ENCODE assay signal across 16 cellular contexts in the genomic region with DNA sequence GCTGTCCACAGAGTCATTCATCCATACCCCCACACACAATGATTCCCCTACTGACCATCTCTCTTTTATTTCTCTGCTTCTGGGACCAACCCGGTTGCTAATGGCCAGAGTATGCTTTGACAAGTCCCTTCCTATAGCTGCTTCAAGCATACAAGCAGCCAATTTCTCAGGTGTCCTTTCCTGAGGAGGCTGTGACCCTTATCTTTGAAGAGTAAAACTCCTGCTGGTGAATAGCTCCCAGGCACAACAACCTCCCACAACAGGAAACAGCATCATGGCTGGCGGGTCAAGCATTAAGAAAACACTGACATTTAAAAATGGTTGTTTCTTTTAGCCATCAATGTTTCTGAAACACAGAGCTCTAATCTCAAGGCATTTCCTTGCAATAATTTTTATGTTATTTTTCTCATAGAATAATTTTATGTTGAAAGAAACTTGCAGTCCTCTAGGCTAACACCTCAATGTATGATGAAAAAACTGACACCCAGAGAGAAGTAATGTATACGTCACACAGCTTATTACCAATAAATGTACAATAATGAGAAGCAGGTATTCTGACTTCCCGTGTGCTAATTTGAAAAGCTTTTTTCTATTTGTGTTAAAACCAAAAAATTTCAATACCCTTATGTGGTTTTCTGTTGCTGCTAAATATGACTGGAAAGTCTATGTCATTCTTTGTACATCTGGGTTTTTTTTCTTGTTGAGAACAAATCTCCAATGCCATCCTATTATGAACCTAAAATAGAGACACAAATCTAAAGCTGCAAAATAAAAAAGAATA. TPM values are rescaled to one million over a fixed set of nuclear protein-coding genes. Genes with fewer than 3 reads are reported as not detected.
DNase-seq lines count a peak whose midpoint lies in the region; ATAC-seq, FAIRE-seq and TF ChIP-seq lines count a peak whose summit lies in the region.
"Had no signal": no experiment of that assay in that cellular context is flagged by ENCODE, and none has a peak within 500 bp of the region (broad histone marks: within the 10 kb centered on the region; RNA-seq: fewer than 3 reads in every experiment).

No MANE protein-coding gene starts in this region.

- intact Hi-C loops in CD8-positive, alpha-beta T cell (cut with DNase I, micrococcal nuclease) = no loop called here

- POLR2A ChIA-PET in CD8-positive, alpha-beta T cell (lab: Charles Lee) = interaction anchor here (0.9 to 1.3 kb wide), 2 partner anchors 9 to 10 kb away, joined by 3 read pairs; no protein-coding TSS in a partner anchor

- H3K4me1 Mint-ChIP-seq in CD8-positive, alpha-beta T cell (ENCODE audit: low read depth) = no peaks in the 10 kb centered on the region

- H3K4me3 ChIP-seq in CD8-positive, alpha-beta T cell (ENCODE audit: low read depth, low read length) = no peak overlapping the region
- H3K4me3 ChIP-seq: right atrium auricular region had no signal

- H3K36me3 ChIP-seq in CD8-positive, alpha-beta T cell (ENCODE audit: insufficient read depth, low read length) = no peaks in the 10 kb centered on the region
- H3K36me3 ChIP-seq: right atrium auricular region had no signal

- ATAC-seq in GM18870 (IDR thresholded peaks at IDR 0.05; ENCODE audit: unreplicated experiment) (peak; percentile 65), HG02610 (IDR thresholded peaks at IDR 0.05; ENCODE audit: unreplicated experiment) (peak; percentile 79), HG03469 (IDR thresholded peaks at IDR 0.05; ENCODE audit: unreplicated experiment) (peak; percentile 49)
- ATAC-seq in CD8-positive, alpha-beta T cell = no peak

- peaks cover 5% of the 10 kb centered on the region for H3K27me3 Mint-ChIP-seq in CD8-positive, alpha-beta T cell (ENCODE audit: low read depth)

- CTCF ChIA-PET in CD8-positive, alpha-beta T cell (lab: Charles Lee) = no interaction called here

- no peaks in the 10 kb centered on the region for H3K27me3 ChIP-seq in CD8-positive, alpha-beta T cell (ENCODE audit: insufficient read depth, low read length)
- H3K27me3 ChIP-seq: right atrium auricular region had no signal

- no peaks in the 10 kb centered on the region for H3K36me3 Mint-ChIP-seq in CD8-positive, alpha-beta T cell
- H3K36me3 Mint-ChIP-seq: type B pancreatic cell had no signal

- H3K4me3 Mint-ChIP-seq in CD8-positive, alpha-beta T cell = no peak overlapping the region
- H3K4me3 Mint-ChIP-seq: type B pancreatic cell had no signal

- H3K27ac ChIP-seq in CD8-positive, alpha-beta T cell (ENCODE audit: low read depth, low read length) = no peak overlapping the region
- H3K27ac ChIP-seq: HL-60, right atrium auricular region had no signal

- no peak overlapping the region for H3K27ac Mint-ChIP-seq in CD8-positive, alpha-beta T cell
- H3K27ac Mint-ChIP-seq: type B pancreatic cell had no signal

- FAIRE-seq in RCC 7860 (lab: Jason Lieb, UNC) = no peak

- H3K9me3 Mint-ChIP-seq in CD8-positive, alpha-beta T cell = no peaks in the 10 kb centered on the region
- H3K9me3 Mint-ChIP-seq: type B pancreatic cell had no signal

- no peaks in the 10 kb centered on the region for H3K4me1 ChIP-seq in CD8-positive, alpha-beta T cell (ENCODE audit: insufficient read depth, low read length)

- no peak for TF ChIP-seq CTCF in CD8-positive, alpha-beta T cell (IDR thresholded peaks at IDR 0.05)

- DNase-seq in ELF-1 (ENCODE audit: low read depth, low spot score) = peak; percentile 60
- no peak for DNase-seq in NOMO-1 treated with dmso at 0.1 percent for 144 hours (lab: John Stamatoyannopoulos, UW; ENCODE audit: unreplicated experiment)
- DNase-seq in CD8-positive, alpha-beta T cell = no peak
- no peak for DNase-seq in RCC 7860 (ENCODE audit: low spot score)
- no peak for DNase-seq in NCI-H1436 (lab: John Stamatoyannopoulos, UW)
- DNase-seq: activated effector memory CD4-positive, alpha-beta T cell treated with anti-CD3 and anti-CD28 coated beads, Interleukin-2, amount 50 U/mL, for 16 hours; caudate nucleus; DMS79; erythroblast; Right ventricle myocardium superior had no signal

- no peaks in the 10 kb centered on the region for H3K9me3 ChIP-seq in CD8-positive, alpha-beta T cell (ENCODE audit: low read length)
- H3K9me3 ChIP-seq: right atrium auricular region had no signal

RNA-seq across cellular contexts. Expression of a gene that starts 7.5 kb away (rescaled TPM):
- 10 to 100 TPM; 10.9 to 12.4 TPM for total RNA-seq in CD8-positive, alpha-beta T cell
